ENCODE assay signal across 12 cellular contexts in genomic region chr18:48629730-48630324, GRCh38.
DNase-seq lines count a peak whose midpoint lies in the region; ATAC-seq, FAIRE-seq and TF ChIP-seq lines count a peak whose summit lies in the region.
"Had no signal": no experiment of that assay in that cellular context is flagged by ENCODE, and none has a peak within 500 bp of the region (broad histone marks: within the 10 kb centered on the region; RNA-seq: fewer than 3 reads in every experiment).

No MANE protein-coding gene starts in this region.

- peak overlapping the region; percentile 65 for H3K27ac ChIP-seq in HepG2 (ENCODE audit: extremely low read length, insufficient read depth, low read length)
- H3K27ac ChIP-seq: upper lobe of left lung had no signal

- intact Hi-C loops in HepG2 (cut with micrococcal nuclease; ENCODE audit: unreplicated experiment): loop anchor here (5.0 kb wide), 1 partner anchor 53 kb away; no protein-coding TSS in a partner anchor

- no peaks in the 10 kb centered on the region for H3K27me3 Mint-ChIP-seq in chondrocyte (ENCODE audit: low read depth)

- FAIRE-seq in HepG2 (lab: Jason Lieb, UNC): peak; percentile 88
- FAIRE-seq: kidney had no signal

- H3K4me3 ChIP-seq in AG04449 (ENCODE audit: low read depth, low read length) (no peak overlapping the region), HepG2 (replicated peaks in 1 of 3; ENCODE audit: insufficient read depth in 1 of 3, low read depth in 2 of 3, low read length in 3 of 3) (no peak overlapping the region)
- H3K4me3 ChIP-seq: upper lobe of left lung had no signal

- no peak overlapping the region for H3K9ac ChIP-seq in HepG2 (ENCODE audit: insufficient read depth, low read depth, low read length)

- POLR2A ChIA-PET in AG04449 (lab: Yijun Ruan, JAX) (interaction anchor here (0.9 to 1.1 kb wide), 2 partner anchors 11 to 27 kb away, joined by 3 read pairs; no protein-coding TSS in a partner anchor), HepG2 (lab: Yijun Ruan, JAX) (no interaction called here)

- in situ Hi-C loops in HepG2 (cut with HindIII; ENCODE audit: extremely low pct_ligation_motif_present, low pct_unique_long_range_greater_than_20kb): loop anchor here (10.0 kb wide), 1 partner anchor 155 kb away; no protein-coding TSS in a partner anchor

- WGBS in HepG2 (ENCODE audit: low lambda C conversion rate): 17% methylated on average over 7 of the region's 7 CpGs

- BruUV-seq in HepG2 (replicated peaks; lab: Mats Ljungman, UMichigan): TSS peak; percentile 35

- TF ChIP-seq EP300 in HepG2 (IDR thresholded peaks at IDR 0.05; ENCODE audit: low read depth in 2 of 2, low read length in 2 of 2): no peak
- TF ChIP-seq EP300 in HepG2 (CRISPR knock-in tag; IDR thresholded peaks at IDR 0.05; ENCODE audit: borderline replicate concordance): no peak

- H3K4me2 ChIP-seq in HepG2 (ENCODE audit: low read depth, low read length): peak overlapping the region; percentile 30

- H3K9me3 Mint-ChIP-seq in chondrocyte (ENCODE audit: low read depth): no peaks in the 10 kb centered on the region

- TF ChIP-seq POLR2A in HepG2 (IDR thresholded peaks at IDR 0.05; ENCODE audit: insufficient read depth in 1 of 2, low read depth in 2 of 2, low read length in 2 of 2): no peak

- ATAC-seq in HepG2 (peak; percentile 94), GM18907 (IDR thresholded peaks at IDR 0.05; ENCODE audit: unreplicated experiment) (no peak)

- DNase-seq in AG04449 (ENCODE audit: low read depth, low spot score) (peak; percentile 98), M059J (ENCODE audit: low read depth) (peak; percentile 92), chondrocyte (ENCODE audit: low spot score) (no peak), HepG2 (ENCODE audit: low spot score) (peak; percentile 87), cerebellar cortex (ENCODE audit: low spot score) (no peak), NOMO-1 treated with DMSO at 0.1 percent for 48 hours (lab: John Stamatoyannopoulos, UW; ENCODE audit: unreplicated experiment) (no peak)
- no peak for DNase-seq in activated naive CD4-positive, alpha-beta T cell (lab: John Stamatoyannopoulos, UW)
- DNase-seq: central memory CD4-positive, alpha-beta T cell; kidney; upper lobe of left lung had no signal

- no peak overlapping the region for H2AFZ ChIP-seq in HepG2 (ENCODE audit: low read length)

- peaks cover 2 to 15% of the 10 kb centered on the region in 2 experiments; a peak in 2 of 5 replicates for H3K36me3 ChIP-seq in HepG2 (replicated peaks in 1 of 2; ENCODE audit: control insufficient read depth in 1 of 2, insufficient read depth in 2 of 2, low read length in 2 of 2)

- no peaks in the 10 kb centered on the region for H3K9me3 ChIP-seq in HepG2 (ENCODE audit: low read length)
- H3K9me3 ChIP-seq: upper lobe of left lung had no signal

- CTCF ChIA-PET in AG04449 (lab: Yijun Ruan, JAX): interaction anchor here (0.9 to 2.9 kb wide), 4 partner anchors 15 to 155 kb away, joined by 3 to 26 read pairs (median 4); no protein-coding TSS in a partner anchor
- CTCF ChIA-PET in HepG2 (lab: Yijun Ruan, JAX; ENCODE audit: low intra/inter-chr PET ratio, low total read pairs): no interaction called here

- H3K36me3 Mint-ChIP-seq in chondrocyte (ENCODE audit: low read depth): peaks cover 35% of the 10 kb centered on the region

- peaks cover 56% of the 10 kb centered on the region for H3K4me1 Mint-ChIP-seq in chondrocyte (ENCODE audit: low read depth)
- H3K4me1 Mint-ChIP-seq: CD14-positive monocyte had no signal

- no peak for TF ChIP-seq RAD21 in HepG2 (CRISPR knock-in tag; IDR thresholded peaks at IDR 0.05)

- no peaks in the 10 kb centered on the region for H4K20me1 ChIP-seq in HepG2 (ENCODE audit: insufficient read depth, low read length)

- peak overlapping the region; percentile 92 for H3K27ac Mint-ChIP-seq in chondrocyte (ENCODE audit: unreplicated experiment)
- H3K27ac Mint-ChIP-seq: CD14-positive monocyte had no signal

- peaks cover 75% of the 10 kb centered on the region for H3K4me1 ChIP-seq in HepG2 (ENCODE audit: insufficient read depth, low read length)
- H3K4me1 ChIP-seq: upper lobe of left lung had no signal

- no peaks in the 10 kb centered on the region for H3K27me3 ChIP-seq in HepG2 (ENCODE audit: control insufficient read depth in 1 of 2, insufficient read depth in 2 of 2, low read length in 2 of 2)
- H3K27me3 ChIP-seq: upper lobe of left lung had no signal

- no peaks in the 10 kb centered on the region for H3K79me2 ChIP-seq in HepG2 (ENCODE audit: insufficient read depth, low read length)

- no peak for TF ChIP-seq CTCF in AG04449 (IDR thresholded peaks at IDR 0.05; ENCODE audit: insufficient read depth, low read length, missing control alignments)
- no peak for TF ChIP-seq CTCF in chondrocyte (IDR thresholded peaks at IDR 0.05)
- TF ChIP-seq CTCF in HepG2 (CRISPR knock-in tag; IDR thresholded peaks at IDR 0.05): no peak

- no peak overlapping the region for H3K4me3 Mint-ChIP-seq in chondrocyte (ENCODE audit: unreplicated experiment)
- H3K4me3 Mint-ChIP-seq: CD14-positive monocyte had no signal

TF ChIP-seq in HepG2, 621 proteins besides CTCF, POLR2A, EP300 and RAD21 (continues in another document):
- TF ChIP-seq ZFY (CRISPR knock-in tag; IDR thresholded peaks at IDR 0.05): no peak
- peak; percentile 54 for TF ChIP-seq ASH2L (IDR thresholded peaks at IDR 0.05; ENCODE audit: insufficient read length, low read depth, low read length)
- TF ChIP-seq ZNF616 (CRISPR knock-in tag; IDR thresholded peaks at IDR 0.05; ENCODE audit: low read depth): no peak
- no peak for TF ChIP-seq ZNF777 (CRISPR knock-in tag; IDR thresholded peaks at IDR 0.05)
- peak; percentile 18; the same call in 1 of the 2 replicates for TF ChIP-seq HNF4A (CRISPR knock-in tag; IDR thresholded peaks at IDR 0.05)
- TF ChIP-seq ZNF768 (CRISPR knock-in tag; IDR thresholded peaks at IDR 0.05): peak; percentile 86; the same call in 1 of the 2 replicates
- peak; percentile 17 for TF ChIP-seq XRCC5 (optimal IDR thresholded peaks at IDR 0.05; ENCODE audit: low read length)
- no peak for TF ChIP-seq ZBTB33 (CRISPR knock-in tag; IDR thresholded peaks at IDR 0.05)
- no peak for TF ChIP-seq ZNF672 (CRISPR knock-in tag; IDR thresholded peaks at IDR 0.05)
- TF ChIP-seq SOX5 (CRISPR knock-in tag; IDR thresholded peaks at IDR 0.05; ENCODE audit: borderline replicate concordance): peak; percentile 43; the same call in 1 of the 2 replicates
- no peak for TF ChIP-seq GZF1 (CRISPR knock-in tag; IDR thresholded peaks at IDR 0.05)
- TF ChIP-seq ZNF326 (CRISPR knock-in tag; IDR thresholded peaks at IDR 0.05; ENCODE audit: borderline replicate concordance): no peak
- TF ChIP-seq ZSCAN29 (CRISPR knock-in tag; conservative IDR thresholded peaks at IDR 0.05): no peak
- TF ChIP-seq HCFC1 (IDR thresholded peaks at IDR 0.05; ENCODE audit: low read depth, low read length): no peak
- 0 out of 2 replicates have a peak, but pooled peaks have one; percentile 27 for TF ChIP-seq JUN (CRISPR knock-in tag; IDR thresholded peaks at IDR 0.05)
- 0 out of 2 replicates have a peak, but pooled peaks have one; percentile 30 for TF ChIP-seq MIXL1 (CRISPR knock-in tag; IDR thresholded peaks at IDR 0.05)
- no peak for TF ChIP-seq NBN (conservative IDR thresholded peaks at IDR 0.05)
- no peak for TF ChIP-seq BHLHE40 (IDR thresholded peaks at IDR 0.05; ENCODE audit: low read length)
- TF ChIP-seq HES4 (CRISPR knock-in tag; IDR thresholded peaks at IDR 0.05; ENCODE audit: borderline replicate concordance): no peak
- TF ChIP-seq ZNF781 (CRISPR knock-in tag; IDR thresholded peaks at IDR 0.05; ENCODE audit: borderline replicate concordance, not compliant biosample characterization): peak; percentile 20
- no peak for TF ChIP-seq ZNF33B (CRISPR knock-in tag; IDR thresholded peaks at IDR 0.05)
- 0 out of 2 replicates have a peak, but pooled peaks have one; percentile 22 for TF ChIP-seq ZNF264 (CRISPR knock-in tag; IDR thresholded peaks at IDR 0.05)
- TF ChIP-seq MEF2D (CRISPR knock-in tag; IDR thresholded peaks at IDR 0.05): no peak
- no peak for TF ChIP-seq MAFF (IDR thresholded peaks at IDR 0.05; ENCODE audit: low read depth, low read length)
- no peak for TF ChIP-seq SOX13 (IDR thresholded peaks at IDR 0.05)
- peak in 1 of 2 experiments; percentile 42; a peak in 1 of 4 replicates for TF ChIP-seq SOX13 (CRISPR knock-in tag; conservative IDR thresholded peaks at IDR 0.05 in 1 of 2, IDR thresholded peaks at IDR 0.05 in 1 of 2)
- TF ChIP-seq ZFP41 (CRISPR knock-in tag; IDR thresholded peaks at IDR 0.05; ENCODE audit: borderline replicate concordance): no peak
- no peak for TF ChIP-seq ZBTB14 (CRISPR knock-in tag; IDR thresholded peaks at IDR 0.05)
- TF ChIP-seq HDAC1 (CRISPR knock-in tag; IDR thresholded peaks at IDR 0.05): peak; percentile 37; the same call in 1 of the 2 replicates
- 0 out of 2 replicates have a peak, but pooled peaks have one; percentile 26 for TF ChIP-seq ZNF12 (CRISPR knock-in tag; IDR thresholded peaks at IDR 0.05)
- TF ChIP-seq ZNF619 (CRISPR knock-in tag; IDR thresholded peaks at IDR 0.05): no peak

Comparison
In these comparisons a context has a peak if more than half of its experiments do, and no peak if none do; other contexts are left out.
1. DNase-seq: peak in AG04449 (single experiment), M059J (single experiment) and HepG2 (single experiment); none in chondrocyte (single experiment), cerebellar cortex (single experiment), NOMO-1 treated with DMSO at 0.1 percent for 48 hours (single experiment) and activated naive CD4-positive, alpha-beta T cell (0 of 4).